14 cellular contexts compared by ENCODE assay signal in genomic region chr6:54010340-54011276, GRCh38.
DNase-seq lines count a peak whose midpoint lies in the region; ATAC-seq and TF ChIP-seq lines count a peak whose summit lies in the region.
"Had no signal": no experiment of that assay in that cellular context is flagged by ENCODE, and none has a peak within 500 bp of the region (broad histone marks: within the 10 kb centered on the region; RNA-seq: fewer than 3 reads in every experiment).

No MANE protein-coding gene starts in this region.

- 51 to 68% methylated on average over 6 to 7 of the region's 7 CpGs for WGBS in gastroesophageal sphincter (ENCODE audit: low coverage in 1 of 2), 2 donors

- peak; percentile 36 for ATAC-seq in gastroesophageal sphincter
- ATAC-seq in GM18861 (IDR thresholded peaks at IDR 0.05; ENCODE audit: unreplicated experiment) = no peak
- no peak for ATAC-seq in activated T-cell treated with anti-CD3 and anti-CD28 coated beads, Interleukin-2, amount 50 U/mL, for 4 hours

- H3K4me3 ChIP-seq in gastroesophageal sphincter = no peak overlapping the region

- H3K27me3 ChIP-seq in gastroesophageal sphincter = no peaks in the 10 kb centered on the region

- peak overlapping the region in 1 of 4 donors; percentile 14 for H3K27ac ChIP-seq in gastroesophageal sphincter
- H3K27ac ChIP-seq: 22Rv1 had no signal

- peaks cover 8% of the 10 kb centered on the region for H3K36me3 Mint-ChIP-seq in nephron progenitor cell (ENCODE audit: low read depth)
- H3K36me3 Mint-ChIP-seq in activated T-cell treated with anti-CD3 and anti-CD28 coated beads, Interleukin-2, amount 50 U/mL, for 4 hours (ENCODE audit: insufficient read depth) = no peaks in the 10 kb centered on the region

- H3K27ac Mint-ChIP-seq in nephron progenitor cell = peak overlapping the region; percentile 84
- H3K27ac Mint-ChIP-seq: activated T-cell treated with anti-CD3 and anti-CD28 coated beads, Interleukin-2, amount 50 U/mL, for 24 hours had no signal

- H3K27me3 Mint-ChIP-seq in nephron progenitor cell (ENCODE audit: low read depth, poor library complexity) = no peaks in the 10 kb centered on the region
- no peaks in the 10 kb centered on the region for H3K27me3 Mint-ChIP-seq in activated T-cell treated with anti-CD3 and anti-CD28 coated beads, Interleukin-2, amount 50 U/mL, for 4 hours (ENCODE audit: low read depth)

- peak; percentile 17 for DNase-seq in NCI-H82 (lab: John Stamatoyannopoulos, UW)
- DNase-seq in NCI-H82 treated with DMSO at 0.1 percent for 48 hours (lab: John Stamatoyannopoulos, UW; ENCODE audit: unreplicated experiment) = no peak
- peak; percentile 47 for DNase-seq in nephron progenitor cell
- DNase-seq in activated T-cell treated with anti-CD3 and anti-CD28 coated beads, Interleukin-2, amount 50 U/mL, for 4 hours = no peak
- no peak for DNase-seq in stimulated activated naive CD4-positive, alpha-beta T cell (lab: John Stamatoyannopoulos, UW)
- no peak for DNase-seq in activated CD4-positive, alpha-beta T cell treated with anti-CD3 and anti-CD28 coated beads for 1 hour
- DNase-seq: activated CD4-positive, CD25-positive, alpha-beta regulatory T cell treated with anti-CD3 and anti-CD28 coated beads, Interleukin-2, amount 50 U/mL, for 72 hours; activated T-cell treated with anti-CD3 and anti-CD28 coated beads, Interleukin-2, amount 50 U/mL, for 24 hours; effector memory CD4-positive, alpha-beta T cell; Kasumi-1; T-helper 1 cell had no signal

- peaks cover 43% of the 10 kb centered on the region for H3K4me1 Mint-ChIP-seq in nephron progenitor cell
- no peaks in the 10 kb centered on the region for H3K4me1 Mint-ChIP-seq in activated T-cell treated with anti-CD3 and anti-CD28 coated beads, Interleukin-2, amount 50 U/mL, for 4 hours (ENCODE audit: low read depth)

- TF ChIP-seq POLR2A in gastroesophageal sphincter (IDR thresholded peaks at IDR 0.05) = no peak

- TF ChIP-seq CTCF in gastroesophageal sphincter (IDR thresholded peaks at IDR 0.05) (no peak), nephron progenitor cell (IDR thresholded peaks at IDR 0.05) (no peak)

- no peaks in the 10 kb centered on the region for H3K36me3 ChIP-seq in gastroesophageal sphincter

- H3K4me3 Mint-ChIP-seq in nephron progenitor cell = peak overlapping the region; percentile 64
- no peak overlapping the region for H3K4me3 Mint-ChIP-seq in activated T-cell treated with anti-CD3 and anti-CD28 coated beads, Interleukin-2, amount 50 U/mL, for 4 hours
- H3K4me3 Mint-ChIP-seq: activated T-cell treated with anti-CD3 and anti-CD28 coated beads, Interleukin-2, amount 50 U/mL, for 24 hours had no signal

- TF ChIP-seq EP300 in gastroesophageal sphincter (IDR thresholded peaks at IDR 0.05) = no peak

- H3K4me1 ChIP-seq in gastroesophageal sphincter = peaks cover 0 to 10% (median 3%) of the 10 kb centered on the region in 3 donors

- no peaks in the 10 kb centered on the region for H3K9me3 ChIP-seq in gastroesophageal sphincter

- H3K9me3 Mint-ChIP-seq in nephron progenitor cell = peaks cover 18% of the 10 kb centered on the region
- peaks cover 3% of the 10 kb centered on the region for H3K9me3 Mint-ChIP-seq in activated T-cell treated with anti-CD3 and anti-CD28 coated beads, Interleukin-2, amount 50 U/mL, for 4 hours
- H3K9me3 Mint-ChIP-seq: activated T-cell treated with anti-CD3 and anti-CD28 coated beads, Interleukin-2, amount 50 U/mL, for 24 hours had no signal

Comparison
In these comparisons a context has a peak if more than half of its experiments do, and no peak if none do; other contexts are left out.
1. DNase-seq: peak in NCI-H82 (single experiment) and nephron progenitor cell (single experiment); none in NCI-H82 treated with DMSO at 0.1 percent for 48 hours (single experiment), activated T-cell treated with anti-CD3 and anti-CD28 coated beads, Interleukin-2, amount 50 U/mL, for 4 hours (single experiment), stimulated activated naive CD4-positive, alpha-beta T cell (0 of 6) and activated CD4-positive, alpha-beta T cell treated with anti-CD3 and anti-CD28 coated beads for 1 hour (single experiment).